Comparison of ENCODE assay signal across 8 cellular contexts in the genomic region with DNA sequence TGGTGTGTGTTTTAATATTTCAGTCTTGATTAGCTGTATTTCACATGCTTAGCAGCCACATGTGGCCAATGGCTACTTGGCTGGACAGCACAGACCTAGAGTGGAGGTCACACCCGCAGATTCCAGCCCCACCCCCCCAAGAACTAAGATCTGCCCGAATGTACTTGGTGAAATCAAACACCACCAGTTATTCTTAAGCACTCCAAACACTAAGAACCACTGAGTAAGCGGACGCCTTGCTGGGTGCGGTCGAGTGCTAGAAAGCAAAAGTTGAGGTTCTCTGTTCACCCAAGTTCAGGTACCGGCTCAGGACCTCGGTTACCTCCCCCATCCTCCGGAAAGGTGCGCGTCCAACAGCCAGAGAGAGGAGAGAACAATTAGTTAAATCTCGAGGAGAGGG. TPM values are rescaled to one million over a fixed set of nuclear protein-coding genes. Genes with fewer than 3 reads are reported as not detected.
DNase-seq lines count a peak whose midpoint lies in the region; ATAC-seq and TF ChIP-seq lines count a peak whose summit lies in the region.
"Not testable (repeated sequence)": the region's sequence is repeated elsewhere in the genome, so short reads cannot be mapped to it uniquely, and the experiment has no call there.

No MANE protein-coding gene starts in this region.

- peak overlapping the region; percentile 75 to 95 (median 89) for H3K4me2 ChIP-seq in BLaER1 treated with 17β-estradiol and CSF1 and Interleukin-3, amounts not matched to agents 10 nM and 100 nM
- H3K4me2 ChIP-seq in SK-N-SH (peak overlapping the region; percentile 97), neural cell (ENCODE audit: low read length) (peak overlapping the region; percentile 65)

- H3K27ac Mint-ChIP-seq in activated naive CD4-positive, alpha-beta T cell treated with anti-CD3 and anti-CD28 coated beads, Interleukin-2, amount 10 ng/mL, durations not matched to agents 7 days and 5 days: peak overlapping the region; percentile 97
- H3K27ac Mint-ChIP-seq in stimulated activated naive CD8-positive, alpha-beta T cell treated with anti-CD3 and anti-CD28 coated beads, Interleukin-15, amount 100 ng/mL, for 72 hours: peak overlapping the region; percentile 100

- H3K4me1 Mint-ChIP-seq in activated naive CD4-positive, alpha-beta T cell treated with anti-CD3 and anti-CD28 coated beads, Interleukin-2, amount 10 ng/mL, durations not matched to agents 7 days and 5 days: peaks cover 41% of the 10 kb centered on the region
- peaks cover 58% of the 10 kb centered on the region for H3K4me1 Mint-ChIP-seq in stimulated activated naive CD8-positive, alpha-beta T cell treated with anti-CD3 and anti-CD28 coated beads, Interleukin-15, amount 100 ng/mL, for 72 hours

- H3K4me3 Mint-ChIP-seq in activated naive CD4-positive, alpha-beta T cell treated with anti-CD3 and anti-CD28 coated beads, Interleukin-2, amount 10 ng/mL, durations not matched to agents 7 days and 5 days: peak overlapping the region; percentile 92
- peak overlapping the region; percentile 95 to 97 for H3K4me3 Mint-ChIP-seq in stimulated activated naive CD8-positive, alpha-beta T cell treated with anti-CD3 and anti-CD28 coated beads, Interleukin-15, amount 100 ng/mL, for 72 hours

- H3K27me3 ChIP-seq in BLaER1 treated with 17β-estradiol and CSF1 and Interleukin-3, amounts not matched to agents 10 nM and 100 nM; SK-N-SH (ENCODE audit: insufficient read depth); effector memory CD4-positive, alpha-beta T cell (replicated peaks; ENCODE audit: control insufficient read depth, insufficient read depth, low read length, poor library complexity, severe bottlenecking); iPS-15b (ENCODE audit: control insufficient read depth, insufficient read depth, low read length); neural cell (ENCODE audit: insufficient read depth, low read depth, low read length): not testable (repeated sequence)

- H3K36me3 ChIP-seq in BLaER1 treated with 17β-estradiol and CSF1 and Interleukin-3, amounts not matched to agents 10 nM and 100 nM: peaks cover 30 to 50% (median 43%) of the 10 kb centered on the region in 11 experiments
- peaks cover 37 to 38% of the 10 kb centered on the region in 2 experiments for H3K36me3 ChIP-seq in SK-N-SH (replicated peaks in 1 of 2; ENCODE audit: control insufficient read depth in 1 of 2, insufficient read depth in 2 of 2, low read length in 1 of 2)
- H3K36me3 ChIP-seq in effector memory CD4-positive, alpha-beta T cell (ENCODE audit: control insufficient read depth, insufficient read depth, low read length): peaks cover 23% of the 10 kb centered on the region
- peaks cover 31% of the 10 kb centered on the region for H3K36me3 ChIP-seq in iPS-15b (ENCODE audit: control insufficient read depth, insufficient read depth, low read length)
- H3K36me3 ChIP-seq in neural cell (ENCODE audit: insufficient read depth, low read length): not testable (repeated sequence)

- H4K20me1 ChIP-seq in BLaER1 treated with 17β-estradiol and CSF1 and Interleukin-3, amounts not matched to agents 10 nM and 100 nM: peaks cover 60 to 94% (median 83%) of the 10 kb centered on the region in 11 experiments
- H4K20me1 ChIP-seq in SK-N-SH (ENCODE audit: insufficient read depth): peaks cover 62% of the 10 kb centered on the region
- not testable (repeated sequence) for H4K20me1 ChIP-seq in neural cell (ENCODE audit: insufficient read depth)

- peak; percentile 13 for DNase-seq in HT1080 (ENCODE audit: low read depth)
- DNase-seq in SK-N-SH: not testable (repeated sequence)
- peak; percentile 52 for DNase-seq in activated naive CD4-positive, alpha-beta T cell treated with anti-CD3 and anti-CD28 coated beads, Interleukin-2, amount 10 ng/mL, durations not matched to agents 7 days and 5 days
- peak in 1 of 3 donors; percentile 15 for DNase-seq in effector memory CD4-positive, alpha-beta T cell
- DNase-seq in stimulated activated naive CD8-positive, alpha-beta T cell treated with anti-CD3 and anti-CD28 coated beads, Interleukin-15, amount 100 ng/mL, for 72 hours: peak in 1 of 2 donors; percentile 26

- H3K4me1 ChIP-seq in BLaER1 treated with 17β-estradiol and CSF1 and Interleukin-3, amounts not matched to agents 10 nM and 100 nM: peaks cover 29 to 42% (median 34%) of the 10 kb centered on the region in 10 experiments
- peaks cover 12 to 25% of the 10 kb centered on the region in 2 experiments; a peak in 2 of 4 replicates for H3K4me1 ChIP-seq in SK-N-SH (ENCODE audit: control insufficient read depth in 1 of 2, insufficient read depth in 2 of 2, low read depth in 1 of 2, low read length in 1 of 2)
- H3K4me1 ChIP-seq in effector memory CD4-positive, alpha-beta T cell (ENCODE audit: control insufficient read depth, insufficient read depth, low read length, poor library complexity, severe bottlenecking): peaks cover 16% of the 10 kb centered on the region
- H3K4me1 ChIP-seq in iPS-15b (ENCODE audit: control insufficient read depth, insufficient read depth, low read length): peaks cover 11% of the 10 kb centered on the region

- H3K9me2 ChIP-seq in SK-N-SH; neural cell (ENCODE audit: insufficient read depth, low read length): not testable (repeated sequence)

- peaks cover 33% of the 10 kb centered on the region for H3K36me3 Mint-ChIP-seq in activated naive CD4-positive, alpha-beta T cell treated with anti-CD3 and anti-CD28 coated beads, Interleukin-2, amount 10 ng/mL, durations not matched to agents 7 days and 5 days

- H2AFZ ChIP-seq in SK-N-SH (ENCODE audit: low read depth); neural cell (ENCODE audit: low read depth, low read length): not testable (repeated sequence)

- peak overlapping the region in 10 of 11 experiments; percentile 93 to 99 (median 97); a peak in 21 of 22 replicates for H3K27ac ChIP-seq in BLaER1 treated with 17β-estradiol and CSF1 and Interleukin-3, amounts not matched to agents 10 nM and 100 nM
- H3K27ac ChIP-seq in SK-N-SH (ENCODE audit: low read depth in 2 of 2, low read length in 1 of 2); neural cell (ENCODE audit: low read length): not testable (repeated sequence)
- peak overlapping the region; percentile 94 for H3K27ac ChIP-seq in effector memory CD4-positive, alpha-beta T cell (ENCODE audit: insufficient read depth, low read length, poor library complexity, severe bottlenecking)

- H3K27me3 Mint-ChIP-seq in activated naive CD4-positive, alpha-beta T cell treated with anti-CD3 and anti-CD28 coated beads, Interleukin-2, amount 10 ng/mL, durations not matched to agents 7 days and 5 days; stimulated activated naive CD8-positive, alpha-beta T cell treated with anti-CD3 and anti-CD28 coated beads, Interleukin-15, amount 100 ng/mL, for 72 hours: not testable (repeated sequence)

- not testable (repeated sequence) for TF ChIP-seq EP300 in SK-N-SH (IDR thresholded peaks at IDR 0.05; ENCODE audit: borderline replicate concordance in 1 of 2, low read depth in 1 of 2, low read length in 1 of 2); neural cell (conservative IDR thresholded peaks at IDR 0.05; ENCODE audit: poor library complexity, severe bottlenecking)

- TF ChIP-seq CTCF in SK-N-SH (IDR thresholded peaks at IDR 0.05); neural cell (IDR thresholded peaks at IDR 0.05; ENCODE audit: poor library complexity, severe bottlenecking): not testable (repeated sequence)

- H3K9me3 ChIP-seq in BLaER1 treated with 17β-estradiol and CSF1 and Interleukin-3, amounts not matched to agents 10 nM and 100 nM (replicated peaks in 1 of 11); SK-N-SH; effector memory CD4-positive, alpha-beta T cell (ENCODE audit: control insufficient read depth, low read length); iPS-15b (ENCODE audit: control insufficient read depth, insufficient read depth, low read length); neural cell (ENCODE audit: low read length): not testable (repeated sequence)

- peaks cover 93% of the 10 kb centered on the region for H3K79me2 ChIP-seq in SK-N-SH (ENCODE audit: insufficient read depth)
- H3K79me2 ChIP-seq in neural cell (replicated peaks; ENCODE audit: insufficient read depth, low read length): peaks cover 32% of the 10 kb centered on the region

- POLR2A ChIA-PET in SK-N-SH (lab: Yijun Ruan, JAX): not testable (repeated sequence)

- 0% methylated on average over 7 of the region's 12 CpGs for WGBS in SK-N-SH (ENCODE audit: low lambda C conversion rate)

- not testable (repeated sequence) for TF ChIP-seq RAD21 in SK-N-SH (IDR thresholded peaks at IDR 0.05; ENCODE audit: low read length); neural cell (conservative IDR thresholded peaks at IDR 0.05)

- ATAC-seq in stimulated activated naive CD8-positive, alpha-beta T cell treated with anti-CD3 and anti-CD28 coated beads, Interleukin-15, amount 100 ng/mL, for 72 hours: not testable (repeated sequence)

- CTCF ChIA-PET in SK-N-SH (lab: Yijun Ruan, JAX); activated naive CD4-positive, alpha-beta T cell treated with anti-CD3 and anti-CD28 coated beads, Interleukin-2, amount 10 ng/mL, durations not matched to agents 7 days and 5 days (lab: Charles Lee): not testable (repeated sequence)

- peaks cover 10% of the 10 kb centered on the region for H3F3A ChIP-seq in SK-N-SH (replicated peaks; ENCODE audit: insufficient read depth)
- not testable (repeated sequence) for H3F3A ChIP-seq in neural cell (ENCODE audit: insufficient read depth, low read length, poor library complexity, severe bottlenecking)

- H3K9me3 Mint-ChIP-seq in activated naive CD4-positive, alpha-beta T cell treated with anti-CD3 and anti-CD28 coated beads, Interleukin-2, amount 10 ng/mL, durations not matched to agents 7 days and 5 days; stimulated activated naive CD8-positive, alpha-beta T cell treated with anti-CD3 and anti-CD28 coated beads, Interleukin-15, amount 100 ng/mL, for 72 hours: not testable (repeated sequence)

- peak overlapping the region; percentile 72 to 99 (median 88) for H3K4me3 ChIP-seq in BLaER1 treated with 17β-estradiol and CSF1 and Interleukin-3, amounts not matched to agents 10 nM and 100 nM
- H3K4me3 ChIP-seq in SK-N-SH (ENCODE audit: low read depth in 2 of 2, low read length in 1 of 2): peak overlapping the region; percentile 92 to 94
- H3K4me3 ChIP-seq in effector memory CD4-positive, alpha-beta T cell (ENCODE audit: insufficient read depth, low read depth, low read length, poor library complexity, severe bottlenecking): peak overlapping the region; percentile 11
- peak overlapping the region; percentile 92 for H3K4me3 ChIP-seq in iPS-15b (ENCODE audit: low read depth, low read length)
- peak overlapping the region; percentile 98 for H3K4me3 ChIP-seq in neural cell (ENCODE audit: low read length)

- peak overlapping the region; percentile 92 to 99 (median 98) for H3K9ac ChIP-seq in BLaER1 treated with 17β-estradiol and CSF1 and Interleukin-3, amounts not matched to agents 10 nM and 100 nM
- H3K9ac ChIP-seq in SK-N-SH: peak overlapping the region; percentile 97
- peak overlapping the region; percentile 94 for H3K9ac ChIP-seq in iPS-15b (ENCODE audit: low read depth, low read length)
- H3K9ac ChIP-seq in neural cell (ENCODE audit: low read length): peak overlapping the region; percentile 85

RNA-seq across cellular contexts. Expression of a gene that starts 1.0 kb away (rescaled TPM):
- total RNA-seq in HT1080 (2014; rRNA removed; shearing (Covaris generic)): 249 and 290 TPM in 2 replicates
- polyA plus RNA-seq in HT1080 (2015; cell fraction: cytosol; rRNA removed): 337 and 357 TPM in 2 replicates
- polyA plus RNA-seq in HT1080 (2015; cell fraction: nucleus; rRNA removed): 288 and 334 TPM in 2 replicates
- 227 and 277 TPM in 2 replicates for polyA plus RNA-seq in SK-N-SH (2012; rRNA removed)
- polyA plus RNA-seq in SK-N-SH (2012; cell fraction: cytosol; rRNA removed): 197 and 233 TPM in 2 replicates
- polyA plus RNA-seq in SK-N-SH (2012; cell fraction: nucleus; rRNA removed): 394 and 395 TPM in 2 replicates
- 180 and 195 TPM in 2 replicates for polyA plus RNA-seq in neural cell
- polyA minus RNA-seq in neural cell: 109 and 124 TPM in 2 replicates

RNA-seq across cellular contexts. Expression of a gene that starts 15.5 kb away (rescaled TPM):
- total RNA-seq in HT1080 (2014; rRNA removed; shearing (Covaris generic)): 32.5 and 40.0 TPM in 2 replicates
- 47.8 and 66.6 TPM in 2 replicates for polyA plus RNA-seq in HT1080 (2015; cell fraction: cytosol; rRNA removed)
- polyA plus RNA-seq in HT1080 (2015; cell fraction: nucleus; rRNA removed): 59.7 and 62.5 TPM in 2 replicates
- polyA plus RNA-seq in SK-N-SH (2012; rRNA removed) (53.3 and 61.8 TPM in 2 replicates), neural cell (33.1 and 35.3 TPM in 2 replicates)
- 25.8 and 38.7 TPM in 2 replicates for polyA plus RNA-seq in SK-N-SH (2012; cell fraction: cytosol; rRNA removed)
- 72.9 and 107 TPM in 2 replicates for polyA plus RNA-seq in SK-N-SH (2012; cell fraction: nucleus; rRNA removed)
- polyA minus RNA-seq in neural cell: 12.9 and 13.7 TPM in 2 replicates

RNA-seq across cellular contexts. Expression of a gene that starts 30.6 kb away (rescaled TPM):
- total RNA-seq in HT1080 (2014; rRNA removed; shearing (Covaris generic)): 2.1 and 3.7 TPM in 2 replicates
- 0.16 and 0.32 TPM in 2 replicates for polyA plus RNA-seq in HT1080 (2015; cell fraction: cytosol; rRNA removed)
- polyA plus RNA-seq in HT1080 (2015; cell fraction: nucleus; rRNA removed): 5.7 and 6.8 TPM in 2 replicates
- 2.4 and 2.5 TPM in 2 replicates for polyA plus RNA-seq in SK-N-SH (2012; rRNA removed)
- polyA plus RNA-seq in SK-N-SH (2012; cell fraction: cytosol; rRNA removed): 0.31 and 0.63 TPM in 2 replicates
- polyA plus RNA-seq in SK-N-SH (2012; cell fraction: nucleus; rRNA removed): 15.1 and 20.3 TPM in 2 replicates
- polyA plus RNA-seq in neural cell: 10.2 and 10.9 TPM in 2 replicates
- 3.2 and 3.9 TPM in 2 replicates for polyA minus RNA-seq in neural cell

RNA-seq across cellular contexts. Expression of a gene that starts 43.5 kb away (rescaled TPM):
- 37.4 and 41.2 TPM in 2 replicates for total RNA-seq in HT1080 (2014; rRNA removed; shearing (Covaris generic))
- 14.7 and 16.2 TPM in 2 replicates for polyA plus RNA-seq in HT1080 (2015; cell fraction: cytosol; rRNA removed)
- 78.3 and 78.5 TPM in 2 replicates for polyA plus RNA-seq in HT1080 (2015; cell fraction: nucleus; rRNA removed)
- polyA plus RNA-seq in SK-N-SH (2012; rRNA removed) (33.0 and 34.0 TPM in 2 replicates), neural cell (64.9 and 81.6 TPM in 2 replicates)
- polyA plus RNA-seq in SK-N-SH (2012; cell fraction: cytosol; rRNA removed): 6.1 and 11.4 TPM in 2 replicates
- polyA plus RNA-seq in SK-N-SH (2012; cell fraction: nucleus; rRNA removed): 185 and 366 TPM in 2 replicates
- polyA minus RNA-seq in neural cell: 40.6 and 46.5 TPM in 2 replicates

RNA-seq across cellular contexts. Expression of a gene that starts 52.2 kb away (rescaled TPM):
- 40.0 and 50.1 TPM in 2 replicates for total RNA-seq in HT1080 (2014; rRNA removed; shearing (Covaris generic))
- 15.6 and 20.8 TPM in 2 replicates for polyA plus RNA-seq in HT1080 (2015; cell fraction: cytosol; rRNA removed)
- 29.6 and 33.8 TPM in 2 replicates for polyA plus RNA-seq in HT1080 (2015; cell fraction: nucleus; rRNA removed)
- polyA plus RNA-seq in SK-N-SH (2012; rRNA removed): 10.3 and 10.8 TPM in 2 replicates
- polyA plus RNA-seq in SK-N-SH (2012; cell fraction: cytosol; rRNA removed): 5.1 and 7.0 TPM in 2 replicates
- polyA plus RNA-seq in SK-N-SH (2012; cell fraction: nucleus; rRNA removed): 33.0 and 37.2 TPM in 2 replicates
- 42.2 and 44.1 TPM in 2 replicates for polyA plus RNA-seq in neural cell
- polyA minus RNA-seq in neural cell: 18.5 and 20.5 TPM in 2 replicates

Comparison
In these comparisons a context has a peak if more than half of its experiments do, and no peak if none do; other contexts are left out.
1. H3K4me3 ChIP-seq: peak in every context shown above with its lines; median percentile 98 in neural cell; 93 in SK-N-SH; 92 in iPS-15b; 88 in BLaER1 treated with 17β-estradiol and CSF1 and Interleukin-3, amounts not matched to agents 10 nM and 100 nM; 11 in effector memory CD4-positive, alpha-beta T cell.